In the genomic region with DNA sequence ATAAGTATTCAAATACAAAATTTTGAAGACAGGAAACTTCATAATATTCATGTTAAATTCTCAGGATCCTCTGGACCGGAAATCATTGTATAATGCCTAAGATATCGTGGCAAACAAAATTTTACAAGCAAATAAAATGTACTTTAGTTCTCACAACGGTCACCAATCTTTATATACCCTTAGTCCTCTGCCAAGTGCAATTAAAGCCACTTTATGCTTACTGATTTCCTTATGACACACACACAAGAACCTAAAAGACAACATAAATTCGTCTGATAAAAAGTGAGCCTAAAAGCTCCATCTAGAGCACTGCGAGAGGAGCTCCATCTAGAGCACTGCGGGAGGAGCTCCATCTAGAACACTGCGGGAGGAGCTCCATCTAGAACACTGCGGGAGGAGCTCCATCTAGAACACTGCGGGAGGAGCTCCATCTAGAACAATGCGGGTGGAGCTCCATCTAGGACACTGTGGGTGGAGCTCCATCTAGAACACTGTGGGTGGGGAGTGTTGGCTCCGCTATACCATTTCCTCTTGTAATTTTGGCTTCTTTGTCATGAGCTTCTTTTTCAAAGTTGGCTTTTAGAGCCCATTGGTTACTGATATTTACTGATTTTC, we compare ENCODE assay signal across 1 cellular context.
TF ChIP-seq lines count a peak whose summit lies in the region.

No MANE protein-coding gene starts in this region.

TF ChIP-seq in HEK293, 187 proteins besides CTCF, POLR2A, EP300 and RAD21:
- TF ChIP-seq, protein P1, sequence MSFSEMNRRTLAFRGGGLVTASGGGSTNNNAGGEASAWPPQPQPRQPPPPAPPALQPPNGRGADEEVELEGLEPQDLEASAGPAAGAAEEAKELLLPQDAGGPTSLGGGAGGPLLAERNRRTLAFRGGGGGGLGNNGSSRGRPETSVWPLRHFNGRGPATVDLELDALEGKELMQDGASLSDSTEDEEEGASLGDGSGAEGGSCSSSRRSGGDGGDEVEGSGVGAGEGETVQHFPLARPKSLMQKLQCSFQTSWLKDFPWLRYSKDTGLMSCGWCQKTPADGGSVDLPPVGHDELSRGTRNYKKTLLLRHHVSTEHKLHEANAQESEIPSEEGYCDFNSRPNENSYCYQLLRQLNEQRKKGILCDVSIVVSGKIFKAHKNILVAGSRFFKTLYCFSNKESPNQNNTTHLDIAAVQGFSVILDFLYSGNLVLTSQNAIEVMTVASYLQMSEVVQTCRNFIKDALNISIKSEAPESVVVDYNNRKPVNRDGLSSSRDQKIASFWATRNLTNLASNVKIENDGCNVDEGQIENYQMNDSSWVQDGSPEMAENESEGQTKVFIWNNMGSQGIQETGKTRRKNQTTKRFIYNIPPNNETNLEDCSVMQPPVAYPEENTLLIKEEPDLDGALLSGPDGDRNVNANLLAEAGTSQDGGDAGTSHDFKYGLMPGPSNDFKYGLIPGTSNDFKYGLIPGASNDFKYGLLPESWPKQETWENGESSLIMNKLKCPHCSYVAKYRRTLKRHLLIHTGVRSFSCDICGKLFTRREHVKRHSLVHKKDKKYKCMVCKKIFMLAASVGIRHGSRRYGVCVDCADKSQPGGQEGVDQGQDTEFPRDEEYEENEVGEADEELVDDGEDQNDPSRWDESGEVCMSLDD (tag by site-specific recombination; IDR thresholded peaks at IDR 0.05), result no peak
- TF ChIP-seq ZNF843 (tag by site-specific recombination; IDR thresholded peaks at IDR 0.05) (no peak), FEZF1 (tag by site-specific recombination; IDR thresholded peaks at IDR 0.05) (peak; percentile 32; the same call in 1 of the 2 replicates), ZBTB17 (tag by site-specific recombination; IDR thresholded peaks at IDR 0.05) (no peak), ZXDB (tag by site-specific recombination; IDR thresholded peaks at IDR 0.05) (no peak), ZFP37 (tag by site-specific recombination; IDR thresholded peaks at IDR 0.05) (no peak), YY1 (tag by site-specific recombination; IDR thresholded peaks at IDR 0.05) (no peak), ZNF76 (tag by site-specific recombination; IDR thresholded peaks at IDR 0.05; ENCODE audit: borderline replicate concordance, low read depth) (no peak), ZNF2 (tag by site-specific recombination; IDR thresholded peaks at IDR 0.05) (no peak), ZFHX2 (tag by site-specific recombination; conservative IDR thresholded peaks at IDR 0.05) (0 out of 2 replicates have a peak, but pooled peaks have one; percentile 7), ZNF660 (tag by site-specific recombination; IDR thresholded peaks at IDR 0.05) (no peak), SCRT1 (tag by site-specific recombination; IDR thresholded peaks at IDR 0.05; ENCODE audit: borderline replicate concordance) (no peak)
- TF ChIP-seq, protein P2, sequence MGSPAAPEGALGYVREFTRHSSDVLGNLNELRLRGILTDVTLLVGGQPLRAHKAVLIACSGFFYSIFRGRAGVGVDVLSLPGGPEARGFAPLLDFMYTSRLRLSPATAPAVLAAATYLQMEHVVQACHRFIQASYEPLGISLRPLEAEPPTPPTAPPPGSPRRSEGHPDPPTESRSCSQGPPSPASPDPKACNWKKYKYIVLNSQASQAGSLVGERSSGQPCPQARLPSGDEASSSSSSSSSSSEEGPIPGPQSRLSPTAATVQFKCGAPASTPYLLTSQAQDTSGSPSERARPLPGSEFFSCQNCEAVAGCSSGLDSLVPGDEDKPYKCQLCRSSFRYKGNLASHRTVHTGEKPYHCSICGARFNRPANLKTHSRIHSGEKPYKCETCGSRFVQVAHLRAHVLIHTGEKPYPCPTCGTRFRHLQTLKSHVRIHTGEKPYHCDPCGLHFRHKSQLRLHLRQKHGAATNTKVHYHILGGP (tag by site-specific recombination; IDR thresholded peaks at IDR 0.05), result no peak
- TF ChIP-seq, protein P3, sequence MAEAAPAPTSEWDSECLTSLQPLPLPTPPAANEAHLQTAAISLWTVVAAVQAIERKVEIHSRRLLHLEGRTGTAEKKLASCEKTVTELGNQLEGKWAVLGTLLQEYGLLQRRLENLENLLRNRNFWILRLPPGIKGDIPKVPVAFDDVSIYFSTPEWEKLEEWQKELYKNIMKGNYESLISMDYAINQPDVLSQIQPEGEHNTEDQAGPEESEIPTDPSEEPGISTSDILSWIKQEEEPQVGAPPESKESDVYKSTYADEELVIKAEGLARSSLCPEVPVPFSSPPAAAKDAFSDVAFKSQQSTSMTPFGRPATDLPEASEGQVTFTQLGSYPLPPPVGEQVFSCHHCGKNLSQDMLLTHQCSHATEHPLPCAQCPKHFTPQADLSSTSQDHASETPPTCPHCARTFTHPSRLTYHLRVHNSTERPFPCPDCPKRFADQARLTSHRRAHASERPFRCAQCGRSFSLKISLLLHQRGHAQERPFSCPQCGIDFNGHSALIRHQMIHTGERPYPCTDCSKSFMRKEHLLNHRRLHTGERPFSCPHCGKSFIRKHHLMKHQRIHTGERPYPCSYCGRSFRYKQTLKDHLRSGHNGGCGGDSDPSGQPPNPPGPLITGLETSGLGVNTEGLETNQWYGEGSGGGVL (tag by site-specific recombination; IDR thresholded peaks at IDR 0.05), result no peak
- TF ChIP-seq, protein P4, sequence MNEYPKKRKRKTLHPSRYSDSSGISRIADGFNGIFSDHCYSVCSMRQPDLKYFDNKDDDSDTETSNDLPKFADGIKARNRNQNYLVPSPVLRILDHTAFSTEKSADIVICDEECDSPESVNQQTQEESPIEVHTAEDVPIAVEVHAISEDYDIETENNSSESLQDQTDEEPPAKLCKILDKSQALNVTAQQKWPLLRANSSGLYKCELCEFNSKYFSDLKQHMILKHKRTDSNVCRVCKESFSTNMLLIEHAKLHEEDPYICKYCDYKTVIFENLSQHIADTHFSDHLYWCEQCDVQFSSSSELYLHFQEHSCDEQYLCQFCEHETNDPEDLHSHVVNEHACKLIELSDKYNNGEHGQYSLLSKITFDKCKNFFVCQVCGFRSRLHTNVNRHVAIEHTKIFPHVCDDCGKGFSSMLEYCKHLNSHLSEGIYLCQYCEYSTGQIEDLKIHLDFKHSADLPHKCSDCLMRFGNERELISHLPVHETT (tag by site-specific recombination; IDR thresholded peaks at IDR 0.05), result no peak
